20 cellular contexts compared by ENCODE assay signal in the genomic region with DNA sequence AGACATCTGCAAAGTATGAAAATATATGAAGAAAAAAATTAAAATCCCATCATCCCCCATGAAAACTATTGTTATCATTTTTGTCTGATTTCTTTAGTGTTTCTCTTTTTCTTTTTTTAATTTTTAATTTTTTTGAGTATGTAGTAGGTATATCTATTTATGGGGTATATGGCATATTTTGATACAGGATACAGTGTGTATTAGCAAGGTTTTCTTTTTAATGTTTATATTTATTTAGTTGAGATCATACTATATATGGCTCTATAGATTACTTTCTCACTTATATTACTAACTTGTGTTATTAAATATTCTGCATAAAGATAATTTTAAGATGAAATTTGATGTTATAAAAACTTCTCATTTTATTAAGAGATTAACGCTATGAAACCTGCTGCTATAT. TPM values are rescaled to one million over a fixed set of nuclear protein-coding genes. Genes with fewer than 3 reads are reported as not detected.
DNase-seq lines count a peak whose midpoint lies in the region; ATAC-seq and FAIRE-seq lines count a peak whose summit lies in the region.
"Had no signal": no experiment of that assay in that cellular context is flagged by ENCODE, and none has a peak within 500 bp of the region (broad histone marks: within the 10 kb centered on the region; RNA-seq: fewer than 3 reads in every experiment).

No MANE protein-coding gene starts in this region.

- H3K4me2 ChIP-seq in Karpas-422 (ENCODE audit: low read depth, low read length, poor library complexity, severe bottlenecking) = no peak overlapping the region

- intact Hi-C loops in CD4-positive, alpha-beta memory T cell (cut with micrococcal nuclease) = loop anchor here (2.0 kb wide), 1 partner anchor 18 kb away; no protein-coding TSS in a partner anchor

- H3K4me3 Mint-ChIP-seq in CD4-positive, CD25-positive, alpha-beta regulatory T cell = no peak overlapping the region
- no peak overlapping the region for H3K4me3 Mint-ChIP-seq in CD4-positive, alpha-beta memory T cell
- no peak overlapping the region for H3K4me3 Mint-ChIP-seq in T-helper 17 cell

- no peaks in the 10 kb centered on the region for H3K79me2 ChIP-seq in Karpas-422 (ENCODE audit: low read length)

- no peaks in the 10 kb centered on the region for H3K9me3 ChIP-seq in CD4-positive, CD25-positive, alpha-beta regulatory T cell (ENCODE audit: control insufficient read depth in 2 of 2, low read length in 2 of 2)
- no peaks in the 10 kb centered on the region for H3K9me3 ChIP-seq in CD4-positive, alpha-beta memory T cell (ENCODE audit: control insufficient read depth in 1 of 2, low read length in 2 of 2)
- no peaks in the 10 kb centered on the region for H3K9me3 ChIP-seq in T-helper 17 cell (ENCODE audit: control insufficient read depth, low read length, poor library complexity, severe bottlenecking)
- H3K9me3 ChIP-seq in small intestine (ENCODE audit: control insufficient read depth, low read depth) = no peaks in the 10 kb centered on the region
- no peaks in the 10 kb centered on the region for H3K9me3 ChIP-seq in Karpas-422 (ENCODE audit: low read length)
- H3K9me3 ChIP-seq: SJCRH30 had no signal

- H3K9ac ChIP-seq in Karpas-422 (ENCODE audit: low read length) = no peak overlapping the region

- H3K36me3 ChIP-seq in CD4-positive, CD25-positive, alpha-beta regulatory T cell (ENCODE audit: control insufficient read depth, insufficient read depth, low read length) = peaks cover 52% of the 10 kb centered on the region
- peaks cover 42% of the 10 kb centered on the region for H3K36me3 ChIP-seq in CD4-positive, alpha-beta memory T cell (ENCODE audit: insufficient read depth, low read length)
- H3K36me3 ChIP-seq in small intestine (ENCODE audit: control insufficient read depth in 2 of 2, insufficient read depth in 2 of 2, low read length in 2 of 2) = peaks cover 10 to 17% of the 10 kb centered on the region in 2 donors
- no peaks in the 10 kb centered on the region for H3K36me3 ChIP-seq in Karpas-422 (ENCODE audit: insufficient read depth, low read length)
- H3K36me3 ChIP-seq: SJCRH30 had no signal

- DNase-seq in CD4-positive, CD25-positive, alpha-beta regulatory T cell = no peak
- no peak for DNase-seq in CD4-positive, alpha-beta memory T cell
- DNase-seq in T-helper 17 cell = no peak
- no peak for DNase-seq in small intestine
- DNase-seq in Karpas-422 = no peak
- no peak for DNase-seq in COLO668 (lab: John Stamatoyannopoulos, UW; ENCODE audit: unreplicated experiment)
- no peak for DNase-seq in midbrain (lab: John Stamatoyannopoulos, UW)
- DNase-seq: C1 segment of cervical spinal cord; Calu3; CD8-positive, alpha-beta memory T cell; DMS153; DND-41; Kasumi-1; NCI-H187 treated with DMSO at 0.1 percent for 48 hours; NCI-H524 had no signal

- H3K9me3 Mint-ChIP-seq in CD4-positive, CD25-positive, alpha-beta regulatory T cell = no peaks in the 10 kb centered on the region
- H3K9me3 Mint-ChIP-seq in CD4-positive, alpha-beta memory T cell = no peaks in the 10 kb centered on the region
- H3K9me3 Mint-ChIP-seq: CD8-positive, alpha-beta memory T cell had no signal

- peaks cover 44% of the 10 kb centered on the region for H3K36me3 Mint-ChIP-seq in CD4-positive, CD25-positive, alpha-beta regulatory T cell
- peaks cover 41 to 75% of the 10 kb centered on the region in 2 donors for H3K36me3 Mint-ChIP-seq in CD4-positive, alpha-beta memory T cell
- H3K36me3 Mint-ChIP-seq in T-helper 17 cell (ENCODE audit: low read depth) = peaks cover 6% of the 10 kb centered on the region

- H3K4me3 ChIP-seq in CD4-positive, CD25-positive, alpha-beta regulatory T cell (ENCODE audit: low read depth, low read length) = no peak overlapping the region
- no peak overlapping the region for H3K4me3 ChIP-seq in CD4-positive, alpha-beta memory T cell (ENCODE audit: low read length in 2 of 2)
- no peak overlapping the region for H3K4me3 ChIP-seq in small intestine (ENCODE audit: low read depth in 1 of 2, low read length in 2 of 2)
- H3K4me3 ChIP-seq in Karpas-422 (ENCODE audit: low read length) = no peak overlapping the region
- H3K4me3 ChIP-seq: SJCRH30 had no signal

- ATAC-seq in CD4-positive, CD25-positive, alpha-beta regulatory T cell (ENCODE audit: low read depth in 2 of 2) = no peak
- ATAC-seq in T-helper 17 cell = no peak
- ATAC-seq: Right ventricle myocardium inferior had no signal

- H3K27ac Mint-ChIP-seq in CD4-positive, CD25-positive, alpha-beta regulatory T cell = peak overlapping the region in 1 of 3 donors; percentile 75
- peak overlapping the region in 4 of 7 donors; percentile 23 to 86 (median 73) for H3K27ac Mint-ChIP-seq in CD4-positive, alpha-beta memory T cell
- H3K27ac Mint-ChIP-seq in T-helper 17 cell = peak overlapping the region; percentile 95

- no peaks in the 10 kb centered on the region for H3K27me3 Mint-ChIP-seq in CD4-positive, CD25-positive, alpha-beta regulatory T cell
- no peaks in the 10 kb centered on the region for H3K27me3 Mint-ChIP-seq in CD4-positive, alpha-beta memory T cell
- H3K27me3 Mint-ChIP-seq in T-helper 17 cell = no peaks in the 10 kb centered on the region
- H3K27me3 Mint-ChIP-seq: CD8-positive, alpha-beta memory T cell had no signal

- no peak overlapping the region for H2AFZ ChIP-seq in Karpas-422 (ENCODE audit: low read length)

- no peaks in the 10 kb centered on the region for H3K27me3 ChIP-seq in CD4-positive, CD25-positive, alpha-beta regulatory T cell (ENCODE audit: control insufficient read depth, insufficient read depth, low read length)
- no peaks in the 10 kb centered on the region for H3K27me3 ChIP-seq in CD4-positive, alpha-beta memory T cell (ENCODE audit: insufficient read depth, low read length)
- H3K27me3 ChIP-seq in small intestine (ENCODE audit: control insufficient read depth in 2 of 2, insufficient read depth in 2 of 2, low read length in 2 of 2) (no peaks in the 10 kb centered on the region), Karpas-422 (ENCODE audit: low read length) (no peaks in the 10 kb centered on the region)
- H3K27me3 ChIP-seq: SJCRH30 had no signal

- peaks cover 30 to 56% (median 45%) of the 10 kb centered on the region in 4 donors for H3K4me1 Mint-ChIP-seq in CD4-positive, CD25-positive, alpha-beta regulatory T cell
- peaks cover 26 to 58% (median 42%) of the 10 kb centered on the region in 4 donors for H3K4me1 Mint-ChIP-seq in CD4-positive, alpha-beta memory T cell
- peaks cover 38% of the 10 kb centered on the region for H3K4me1 Mint-ChIP-seq in T-helper 17 cell

- WGBS in small intestine, 3 donors = 96 to 100% (median 97%) methylated on average over 1 of the region's 1 CpG

- no peaks in the 10 kb centered on the region for H4K20me1 ChIP-seq in Karpas-422 (ENCODE audit: insufficient read depth, low read depth, low read length)

- peak overlapping the region; percentile 65 for H3K27ac ChIP-seq in CD4-positive, CD25-positive, alpha-beta regulatory T cell (ENCODE audit: insufficient read depth, low read length, poor library complexity, severe bottlenecking)
- no peak overlapping the region for H3K27ac ChIP-seq in CD4-positive, alpha-beta memory T cell (ENCODE audit: low read depth, low read length)
- no peak overlapping the region for H3K27ac ChIP-seq in small intestine (ENCODE audit: low read depth in 1 of 2, low read length in 1 of 2)
- H3K27ac ChIP-seq in Karpas-422 (ENCODE audit: low read length) = no peak overlapping the region
- H3K27ac ChIP-seq: SJCRH30 had no signal

- no peaks in the 10 kb centered on the region for H3K9me2 ChIP-seq in Karpas-422 (replicated peaks; ENCODE audit: insufficient read depth, low read length)

- POLR2A ChIA-PET in CD4-positive, alpha-beta memory T cell (lab: Charles Lee; ENCODE audit: partially characterized antibody) = interaction anchor here (1.2 to 12.9 kb wide), 2 partner anchors 10 to 18 kb away, joined by 3 to 82 read pairs; no protein-coding TSS in a partner anchor

- CTCF ChIA-PET in CD4-positive, alpha-beta memory T cell (lab: Charles Lee; ENCODE audit: partially characterized antibody) = interaction anchor here (0.9 to 2.8 kb wide), 2 partner anchors 19 to 45 kb away, joined by 3 to 8 read pairs; no protein-coding TSS in a partner anchor

- peak; percentile 10 for FAIRE-seq in small intestine (lab: Jason Lieb, UNC)
- FAIRE-seq: GM12892, GM19239, H54 had no signal

- H3K4me1 ChIP-seq in CD4-positive, CD25-positive, alpha-beta regulatory T cell (ENCODE audit: control insufficient read depth, insufficient read depth, low read length, poor library complexity, severe bottlenecking) = peaks cover 33% of the 10 kb centered on the region
- peaks cover 40% of the 10 kb centered on the region for H3K4me1 ChIP-seq in CD4-positive, alpha-beta memory T cell (ENCODE audit: insufficient read depth, low read length)
- H3K4me1 ChIP-seq in small intestine (ENCODE audit: control insufficient read depth in 2 of 2, insufficient read depth in 1 of 2, low read depth in 1 of 2, low read length in 1 of 2) = no peaks in the 10 kb centered on the region
- peaks cover 12% of the 10 kb centered on the region for H3K4me1 ChIP-seq in Karpas-422 (ENCODE audit: low read length)

RNA-seq across cellular contexts. Expression of a gene that starts 11.4 kb away (rescaled TPM):
- 183 TPM for total RNA-seq in CD4-positive, CD25-positive, alpha-beta regulatory T cell
- 10 to 100 TPM; 53.3 to 70.7 (median 60.1) TPM for polyA plus RNA-seq in CD4-positive, CD25-positive, alpha-beta regulatory T cell
- 100 to 1,000 TPM; 193 to 196 TPM for total RNA-seq in CD4-positive, alpha-beta memory T cell
- 10 to 100 TPM; 46.8 to 66.4 TPM for polyA plus RNA-seq in CD4-positive, alpha-beta memory T cell
- total RNA-seq in T-helper 17 cell = 100 to 1,000 TPM; 161 to 173 TPM
- 10 to 100 TPM; 15.0 to 18.6 (median 17.4) TPM for polyA plus RNA-seq in small intestine
- total RNA-seq in Karpas-422 (2014; rRNA removed; shearing (Covaris generic); ENCODE audit: low replicate concordance) = 7.9 and 21.4 TPM in 2 replicates
